Comparison of ENCODE assay signal across 10 cellular contexts in genomic region chr9:113296247-113296646, GRCh38. TPM values are rescaled to one million over a fixed set of nuclear protein-coding genes. Genes with fewer than 3 reads are reported as not detected.
"Had no signal": no experiment of that assay in that cellular context is flagged by ENCODE, and none has a peak within 500 bp of the region (broad histone marks: within the 10 kb centered on the region; RNA-seq: fewer than 3 reads in every experiment).

No MANE protein-coding gene starts in this region.

RNA-seq across cellular contexts. Expression of gene RNF183, which starts 6.9 kb away (rescaled TPM):
- total RNA-seq: activated B cell treated with CpG ODN at 0.5 μM for 24 hours; activated CD8-positive, alpha-beta memory T cell treated with anti-CD3 and anti-CD28 coated beads for 36 hours; activated naive CD4-positive, alpha-beta T cell treated with anti-CD3 and anti-CD28 coated beads for 36 hours; activated naive CD8-positive, alpha-beta T cell treated with anti-CD3 and anti-CD28 coated beads for 36 hours; activated T-helper 1 cell treated with anti-CD3 and anti-CD28 coated beads, Interleukin-12 subunit alpha, Interleukin-12 subunit beta, Interleukin-2, Interleukin-4 antibody, amounts not matched to agents 30 ng/mL and 10 ng/mL and 1 ng/mL, durations not matched to agents 14 hours and 24 hours and 36 hours; adrenal gland; aorta; astrocyte; body of pancreas; cardiac septum had no signal
- polyA plus RNA-seq: aorta had no signal
